ENCODE assay signal across 39 cellular contexts in genomic region chr4:160869899-160870298, GRCh38.
"Had no signal": no experiment of that assay in that cellular context is flagged by ENCODE, and none has a peak within 500 bp of the region (broad histone marks: within the 10 kb centered on the region; RNA-seq: fewer than 3 reads in every experiment).

No MANE protein-coding gene starts in this region.

- H3K27me3 ChIP-seq: adrenal gland, ascending aorta, body of pancreas, brain microvascular endothelial cell, breast epithelium, cardiac muscle cell had no signal

- H3K27ac ChIP-seq: adrenal gland, ascending aorta, body of pancreas, brain microvascular endothelial cell, breast epithelium, cardiac muscle cell had no signal

- H3K4me3 ChIP-seq: adrenal gland, ascending aorta, body of pancreas, breast epithelium, cardiac muscle cell had no signal

- H3K4me3 Mint-ChIP-seq: activated naive CD4-positive, alpha-beta T cell treated with anti-CD3 and anti-CD28 coated beads for 36 hours; activated naive CD4-positive, alpha-beta T cell treated with anti-CD3 and anti-CD28 coated beads, Interleukin-2, amount 10 ng/mL, durations not matched to agents 7 days and 5 days; activated naive CD4-positive, alpha-beta T cell treated with anti-CD3 and anti-CD28 coated beads, Interleukin-2, amount 50 U/mL, for 24 hours; activated naive CD8-positive, alpha-beta T cell; activated naive CD8-positive, alpha-beta T cell treated with anti-CD3 and anti-CD28 coated beads for 36 hours; activated naive CD8-positive, alpha-beta T cell treated with anti-CD3 and anti-CD28 coated beads, Interleukin-2, amount 10 ng/mL, durations not matched to agents 7 days and 5 days; activated naive CD8-positive, alpha-beta T cell treated with anti-CD3 and anti-CD28 coated beads, Interleukin-2, amount 50 U/mL, for 24 hours; activated T-cell treated with anti-CD3 and anti-CD28 coated beads, Interleukin-2, amount 50 U/mL, for 24 hours; activated T-cell treated with anti-CD3 and anti-CD28 coated beads, Interleukin-2, amount 50 U/mL, for 4 hours; activated T-cell treated with anti-CD3 and anti-CD28 coated beads, Interleukin-2, amount 50 U/mL, for 72 hours; activated T-helper 1 cell treated with anti-CD3 and anti-CD28 coated beads, Interleukin-12 subunit alpha, Interleukin-12 subunit beta, Interleukin-2, Interleukin-4 antibody, amounts not matched to agents 30 ng/mL and 10 ng/mL and 1 ng/mL, durations not matched to agents 14 hours and 24 hours and 36 hours; activated T-helper 17 cell treated with anti-CD3 and anti-CD28 coated beads, Interleukin-2, amount 50 U/mL, for 72 hours; brain; central memory CD8-positive, alpha-beta T cell had no signal

- H3K4me1 ChIP-seq: adrenal gland, ascending aorta, body of pancreas, breast epithelium had no signal

- H3K4me1 Mint-ChIP-seq: activated naive CD4-positive, alpha-beta T cell treated with anti-CD3 and anti-CD28 coated beads, Interleukin-2, amount 10 ng/mL, durations not matched to agents 7 days and 5 days; activated naive CD4-positive, alpha-beta T cell treated with anti-CD3 and anti-CD28 coated beads, Interleukin-2, amount 50 U/mL, for 24 hours; activated naive CD8-positive, alpha-beta T cell treated with anti-CD3 and anti-CD28 coated beads for 36 hours; activated naive CD8-positive, alpha-beta T cell treated with anti-CD3 and anti-CD28 coated beads, Interleukin-2, amount 10 ng/mL, durations not matched to agents 7 days and 5 days; activated naive CD8-positive, alpha-beta T cell treated with anti-CD3 and anti-CD28 coated beads, Interleukin-2, amount 50 U/mL, for 24 hours; activated T-helper 17 cell treated with anti-CD3 and anti-CD28 coated beads, Interleukin-2, amount 50 U/mL, for 72 hours; brain; central memory CD8-positive, alpha-beta T cell had no signal

- H3K36me3 ChIP-seq: adrenal gland, ascending aorta, brain microvascular endothelial cell, breast epithelium, cardiac muscle cell had no signal

- FAIRE-seq: astrocyte, bronchial epithelial cell had no signal

- H3K9me3 ChIP-seq: adrenal gland, ascending aorta, body of pancreas, breast epithelium had no signal

- ATAC-seq: activated naive CD4-positive, alpha-beta T cell treated with anti-CD3 and anti-CD28 coated beads, Interleukin-2, amount 50 U/mL, for 72 hours; activated naive CD8-positive, alpha-beta T cell treated with anti-CD3 and anti-CD28 coated beads, Interleukin-2, amount 50 U/mL, for 24 hours; activated T-cell treated with anti-CD3 and anti-CD28 coated beads, Interleukin-2, amount 50 U/mL, for 4 hours; activated T-cell treated with anti-CD3 and anti-CD28 coated beads, Interleukin-2, amount 50 U/mL, for 72 hours; activated T-helper 17 cell treated with anti-CD3 and anti-CD28 coated beads, Interleukin-2, amount 50 U/mL, for 72 hours; body of pancreas had no signal

- H3K36me3 Mint-ChIP-seq: activated naive CD4-positive, alpha-beta T cell treated with anti-CD3 and anti-CD28 coated beads, Interleukin-2, amount 10 ng/mL, durations not matched to agents 7 days and 5 days; activated naive CD4-positive, alpha-beta T cell treated with anti-CD3 and anti-CD28 coated beads, Interleukin-2, amount 50 U/mL, for 24 hours; activated naive CD4-positive, alpha-beta T cell treated with anti-CD3 and anti-CD28 coated beads, Interleukin-2, amount 50 U/mL, for 72 hours; activated naive CD8-positive, alpha-beta T cell; activated naive CD8-positive, alpha-beta T cell treated with anti-CD3 and anti-CD28 coated beads for 36 hours; activated naive CD8-positive, alpha-beta T cell treated with anti-CD3 and anti-CD28 coated beads, Interleukin-2, amount 10 ng/mL, durations not matched to agents 7 days and 5 days; brain had no signal

- H3K9me3 Mint-ChIP-seq: activated naive CD4-positive, alpha-beta T cell treated with anti-CD3 and anti-CD28 coated beads for 36 hours; activated naive CD4-positive, alpha-beta T cell treated with anti-CD3 and anti-CD28 coated beads, Interleukin-2, amount 50 U/mL, for 24 hours; activated naive CD8-positive, alpha-beta T cell treated with anti-CD3 and anti-CD28 coated beads for 36 hours; brain had no signal

- DNase-seq: activated effector memory CD4-positive, alpha-beta T cell treated with anti-CD3 and anti-CD28 coated beads, Interleukin-2, amount 50 U/mL, for 16 hours; activated effector memory CD4-positive, alpha-beta T cell treated with Interleukin-2 at 50 U/mL for 16 hours; activated gamma-delta T cell; activated gamma-delta T cell treated with Interleukin-2 at 50 U/mL for 16 hours; activated naive CD4-positive, alpha-beta T cell; activated naive CD4-positive, alpha-beta T cell treated with anti-CD3 and anti-CD28 coated beads for 36 hours; activated naive CD4-positive, alpha-beta T cell treated with anti-CD3 and anti-CD28 coated beads, Interleukin-2, amount 10 ng/mL, durations not matched to agents 7 days and 5 days; activated naive CD4-positive, alpha-beta T cell treated with anti-CD3 and anti-CD28 coated beads, Interleukin-2, amount 50 U/mL, for 16 hours; activated naive CD4-positive, alpha-beta T cell treated with Interleukin-2 at 50 U/mL for 16 hours; activated naive CD8-positive, alpha-beta T cell treated with anti-CD3 and anti-CD28 coated beads for 36 hours; activated naive CD8-positive, alpha-beta T cell treated with anti-CD3 and anti-CD28 coated beads, Interleukin-2, amount 10 ng/mL, durations not matched to agents 7 days and 5 days; activated naive CD8-positive, alpha-beta T cell treated with anti-CD3 and anti-CD28 coated beads, Interleukin-2, amount 50 U/mL, for 24 hours; activated T-cell treated with anti-CD3 and anti-CD28 coated beads, Interleukin-2, amount 50 U/mL, for 24 hours; activated T-cell treated with anti-CD3 and anti-CD28 coated beads, Interleukin-2, amount 50 U/mL, for 4 hours; activated T-cell treated with anti-CD3 and anti-CD28 coated beads, Interleukin-2, amount 50 U/mL, for 48 hours; activated T-cell treated with anti-CD3 and anti-CD28 coated beads, Interleukin-2, amount 50 U/mL, for 72 hours; adrenal gland; amniotic stem cell; amygdala; anterior cingulate cortex; aorta; body of pancreas; brain microvascular endothelial cell; caudate nucleus; central memory CD4-positive, alpha-beta T cell; cerebellar nuclear complex had no signal

- H3K27ac Mint-ChIP-seq: activated naive CD4-positive, alpha-beta T cell treated with anti-CD3 and anti-CD28 coated beads for 36 hours; activated naive CD4-positive, alpha-beta T cell treated with anti-CD3 and anti-CD28 coated beads, Interleukin-2, amount 10 ng/mL, durations not matched to agents 7 days and 5 days; activated naive CD4-positive, alpha-beta T cell treated with anti-CD3 and anti-CD28 coated beads, Interleukin-2, amount 50 U/mL, for 24 hours; activated naive CD4-positive, alpha-beta T cell treated with anti-CD3 and anti-CD28 coated beads, Interleukin-2, amount 50 U/mL, for 72 hours; activated naive CD8-positive, alpha-beta T cell; activated naive CD8-positive, alpha-beta T cell treated with anti-CD3 and anti-CD28 coated beads for 36 hours; activated naive CD8-positive, alpha-beta T cell treated with anti-CD3 and anti-CD28 coated beads, Interleukin-2, amount 10 ng/mL, durations not matched to agents 7 days and 5 days; activated naive CD8-positive, alpha-beta T cell treated with anti-CD3 and anti-CD28 coated beads, Interleukin-2, amount 50 U/mL, for 24 hours; activated T-cell treated with anti-CD3 and anti-CD28 coated beads, Interleukin-2, amount 50 U/mL, for 24 hours; activated T-cell treated with anti-CD3 and anti-CD28 coated beads, Interleukin-2, amount 50 U/mL, for 72 hours; activated T-helper 1 cell treated with anti-CD3 and anti-CD28 coated beads, Interleukin-12 subunit alpha, Interleukin-12 subunit beta, Interleukin-2, Interleukin-4 antibody, amounts not matched to agents 30 ng/mL and 10 ng/mL and 1 ng/mL, durations not matched to agents 14 hours and 24 hours and 36 hours; activated T-helper 17 cell treated with anti-CD3 and anti-CD28 coated beads, Interleukin-2, amount 50 U/mL, for 72 hours; activated T-helper 2 cell treated with anti-CD3 and anti-CD28 coated beads, Interferon-gamma antibody, Interleukin-2, Interleukin-4, amounts not matched to agents 10 μg/mL and 5 μg/mL and 100 μg/mL, durations not matched to agents 14 hours and 24 hours and 36 hours; brain had no signal

- H3K27me3 Mint-ChIP-seq: activated naive CD4-positive, alpha-beta T cell treated with anti-CD3 and anti-CD28 coated beads, Interleukin-2, amount 10 ng/mL, durations not matched to agents 7 days and 5 days; activated naive CD4-positive, alpha-beta T cell treated with anti-CD3 and anti-CD28 coated beads, Interleukin-2, amount 50 U/mL, for 24 hours; activated naive CD8-positive, alpha-beta T cell; activated naive CD8-positive, alpha-beta T cell treated with anti-CD3 and anti-CD28 coated beads for 36 hours; activated naive CD8-positive, alpha-beta T cell treated with anti-CD3 and anti-CD28 coated beads, Interleukin-2, amount 10 ng/mL, durations not matched to agents 7 days and 5 days; activated naive CD8-positive, alpha-beta T cell treated with anti-CD3 and anti-CD28 coated beads, Interleukin-2, amount 50 U/mL, for 24 hours; activated T-cell treated with anti-CD3 and anti-CD28 coated beads, Interleukin-2, amount 50 U/mL, for 24 hours; activated T-helper 17 cell treated with anti-CD3 and anti-CD28 coated beads, Interleukin-2, amount 50 U/mL, for 72 hours; central memory CD8-positive, alpha-beta T cell had no signal
